Comparison of ENCODE assay signal across 21 cellular contexts in genomic region chr3:85003479-85003878, GRCh38. TPM values are rescaled to one million over a fixed set of nuclear protein-coding genes. Genes with fewer than 3 reads are reported as not detected.
DNase-seq lines count a peak whose midpoint lies in the region; ATAC-seq, FAIRE-seq and TF ChIP-seq lines count a peak whose summit lies in the region.
"Had no signal": no experiment of that assay in that cellular context is flagged by ENCODE, and none has a peak within 500 bp of the region (broad histone marks: within the 10 kb centered on the region; RNA-seq: fewer than 3 reads in every experiment).

No MANE protein-coding gene starts in this region.

- no peak overlapping the region for H2BK12ac ChIP-seq in H1 (ENCODE audit: low read depth, low read length)

- DNase-seq in NCI-H2171 treated with DMSO at 0.1 percent for 48 hours (lab: John Stamatoyannopoulos, UW) (peak; percentile 18), NCI-H2171 (lab: John Stamatoyannopoulos, UW) (no peak), IMR-90 (no peak), H1 (ENCODE audit: low read depth in 1 of 2, low spot score in 2 of 2) (no peak), erythroblast (lab: John Stamatoyannopoulos, UW) (no peak), endodermal cell (no peak)
- DNase-seq: 8988T; Calu3; CD4-positive, alpha-beta memory T cell; COR-L47; DMS79; EL; GDM1; HFFc6 had no signal

- H3K79me1 ChIP-seq in IMR-90 (ENCODE audit: low read depth in 1 of 2, low read length in 2 of 2) (no peaks in the 10 kb centered on the region), H1 (ENCODE audit: low read depth, low read length) (no peaks in the 10 kb centered on the region; the same call in 1 of the 2 replicates)

- ATAC-seq in IMR-90 (ENCODE audit: low read depth) (no peak), GM21737 (IDR thresholded peaks at IDR 0.05; ENCODE audit: unreplicated experiment) (no peak)
- ATAC-seq: GM12878, GM23338 had no signal

- H2AK9ac ChIP-seq in IMR-90 (replicated peaks; ENCODE audit: low read depth, low read length, poor library complexity): no peak overlapping the region

- H3K14ac ChIP-seq in IMR-90 (replicated peaks; ENCODE audit: low read depth, low read length) (no peak overlapping the region), H1 (ENCODE audit: insufficient read length) (no peak overlapping the region)

- H3K36me3 ChIP-seq in IMR-90 (ENCODE audit: control insufficient read depth, insufficient read depth, low read length) (no peaks in the 10 kb centered on the region), H1 (ENCODE audit: control insufficient read depth in 2 of 4, insufficient read depth in 4 of 4, low read length in 3 of 4) (no peaks in the 10 kb centered on the region), endodermal cell (ENCODE audit: control insufficient read depth, insufficient read depth, low read length) (no peaks in the 10 kb centered on the region)
- H3K36me3 ChIP-seq: HAP-1 had no signal

- intact Hi-C loops in IMR-90 (cut with micrococcal nuclease): no loop called here

- no peaks in the 10 kb centered on the region for H3K9me3 Mint-ChIP-seq in endodermal cell
- H3K9me3 Mint-ChIP-seq: GM23338 had no signal

- H4K20me1 ChIP-seq in IMR-90 (ENCODE audit: insufficient read depth, low read length) (no peaks in the 10 kb centered on the region), H1 (replicated peaks in 1 of 2; ENCODE audit: control insufficient read depth in 1 of 2, insufficient read depth in 2 of 2, low read length in 2 of 2) (no peaks in the 10 kb centered on the region)

- CTCF ChIA-PET in IMR-90 (lab: Yijun Ruan, JAX): no interaction called here
- CTCF ChIA-PET in H1 (lab: Charles Lee; ENCODE audit: partially characterized antibody): interaction anchor here (1.0 kb wide), 1 partner anchor 13 kb away, joined by 4 read pairs; no protein-coding TSS in a partner anchor

- in situ Hi-C loops in IMR-90 (cut with MboI; ENCODE audit: low sequenced_read_pairs): no loop called here

- H3K27ac ChIP-seq in IMR-90 (ENCODE audit: insufficient read depth, low read length) (no peak overlapping the region), H1 (ENCODE audit: low read depth, low read length) (no peak overlapping the region), endodermal cell (ENCODE audit: low read depth, low read length) (no peak overlapping the region)

- no peak overlapping the region for H3K4me3 Mint-ChIP-seq in endodermal cell
- H3K4me3 Mint-ChIP-seq: CD4-positive, alpha-beta memory T cell; GM23338; HFFc6 had no signal

- dilution Hi-C loops in IMR-90 (cut with HindIII; ENCODE audit: low sequenced_read_pairs, unreplicated experiment): no loop called here

- no peaks in the 10 kb centered on the region for H3K4me1 ChIP-seq in IMR-90 (ENCODE audit: control insufficient read depth, insufficient read depth, low read length)
- H3K4me1 ChIP-seq in H1 (replicated peaks in 1 of 4; ENCODE audit: control insufficient read depth in 3 of 4, insufficient read depth in 4 of 4, low read length in 3 of 4): peaks cover 0 to 9% (median 1%) of the 10 kb centered on the region in 4 experiments; a peak in 2 of 7 replicates
- H3K4me1 ChIP-seq in endodermal cell (ENCODE audit: control insufficient read depth, insufficient read depth, low read length): no peaks in the 10 kb centered on the region

- H3K18ac ChIP-seq in IMR-90 (ENCODE audit: low read depth, low read length) (no peak overlapping the region), H1 (ENCODE audit: extremely low read depth, low read length) (no peak overlapping the region)

- no peaks in the 10 kb centered on the region for H3K27me3 ChIP-seq in IMR-90 (ENCODE audit: control insufficient read depth, insufficient read depth, low read length)
- H3K27me3 ChIP-seq in H1 (replicated peaks in 1 of 4; ENCODE audit: control insufficient read depth in 3 of 4, extremely low read depth in 1 of 4, insufficient read depth in 3 of 4, low read length in 3 of 4): no peaks in the 10 kb centered on the region
- no peaks in the 10 kb centered on the region for H3K27me3 ChIP-seq in endodermal cell (ENCODE audit: control insufficient read depth, insufficient read depth, low read length, poor library complexity, severe bottlenecking)

- H3K79me2 ChIP-seq in H1 (ENCODE audit: control insufficient read depth in 1 of 2, insufficient read depth in 2 of 2, low read length in 2 of 2): peaks cover 0 to 12% of the 10 kb centered on the region in 2 experiments; a peak in 2 of 4 replicates

- H3K9ac ChIP-seq in IMR-90 (ENCODE audit: low read depth, low read length) (no peak overlapping the region), H1 (replicated peaks in 1 of 4; ENCODE audit: extremely low read depth in 1 of 4, low read depth in 3 of 4, low read length in 3 of 4) (no peak overlapping the region), endodermal cell (ENCODE audit: extremely low read depth, low read length, poor library complexity, severe bottlenecking) (no peak overlapping the region)

- H2AK5ac ChIP-seq in IMR-90 (ENCODE audit: low read depth, low read length) (no peak overlapping the region), H1 (ENCODE audit: low read depth, low read length) (no peak overlapping the region)

- H3K27me3 Mint-ChIP-seq in endodermal cell (ENCODE audit: insufficient read depth): no peaks in the 10 kb centered on the region
- H3K27me3 Mint-ChIP-seq: CD4-positive, alpha-beta memory T cell had no signal

- no peak overlapping the region for H3K27ac Mint-ChIP-seq in endodermal cell
- H3K27ac Mint-ChIP-seq: CD4-positive, alpha-beta memory T cell; HFFc6 had no signal

- H3K9me1 ChIP-seq in IMR-90 (ENCODE audit: insufficient read depth, low read length): no peaks in the 10 kb centered on the region

- no peak overlapping the region for H3K4ac ChIP-seq in IMR-90 (ENCODE audit: low read depth, low read length)
- no peak overlapping the region for H3K4ac ChIP-seq in H1 (replicated peaks; ENCODE audit: insufficient read length, low read depth, low read length)

- TF ChIP-seq RAD21 in IMR-90 (IDR thresholded peaks at IDR 0.05; ENCODE audit: low read length) (no peak), H1 (IDR thresholded peaks at IDR 0.05 in 1 of 2, conservative IDR thresholded peaks at IDR 0.05 in 1 of 2; ENCODE audit: low read depth in 2 of 2, low read length in 2 of 2) (no peak)

- H3K9me3 ChIP-seq in IMR-90 (ENCODE audit: control insufficient read depth, insufficient read depth, low read length) (no peaks in the 10 kb centered on the region), H1 (ENCODE audit: insufficient read depth in 2 of 2, low read depth in 1 of 2, low read length in 1 of 2) (no peaks in the 10 kb centered on the region), endodermal cell (ENCODE audit: control insufficient read depth, low read length) (no peaks in the 10 kb centered on the region)
- H3K9me3 ChIP-seq: HAP-1 had no signal

- no TSS peak for BruUV-seq in IMR-90 (replicated peaks; lab: Mats Ljungman, UMichigan)

- H3K23ac ChIP-seq in IMR-90 (ENCODE audit: low read depth, low read length) (no peak overlapping the region), H1 (ENCODE audit: insufficient read length) (no peak overlapping the region)

- H2BK15ac ChIP-seq in IMR-90 (ENCODE audit: low read depth, low read length) (no peak overlapping the region), H1 (ENCODE audit: low read length) (no peak overlapping the region)

- H2BK20ac ChIP-seq in IMR-90 (ENCODE audit: low read depth, low read length) (no peak overlapping the region), H1 (ENCODE audit: low read length) (no peak overlapping the region)

- POLR2A ChIA-PET in IMR-90 (lab: Charles Lee; ENCODE audit: unreplicated experiment) (no interaction called here), H1 (lab: Charles Lee; ENCODE audit: partially characterized antibody) (interaction anchor here (1.3 to 1.6 kb wide), 2 partner anchors 11 to 19 kb away, joined by 3 read pairs; no protein-coding TSS in a partner anchor)

- H2BK5ac ChIP-seq in IMR-90 (ENCODE audit: low read depth, low read length, poor library complexity, severe bottlenecking) (no peak overlapping the region), H1 (ENCODE audit: low read depth, low read length) (no peak overlapping the region)

- no peak overlapping the region for H3K56ac ChIP-seq in IMR-90 (ENCODE audit: extremely low read depth, insufficient read depth, low read length)
- H3K56ac ChIP-seq in H1 (replicated peaks; ENCODE audit: insufficient read length, low read depth, low read length): no peak overlapping the region

- TF ChIP-seq CTCF in IMR-90 (conservative IDR thresholded peaks at IDR 0.05; ENCODE audit: low read depth, low read length) (no peak), H1 (IDR thresholded peaks at IDR 0.05; ENCODE audit: control extremely low read depth in 1 of 3, insufficient read depth in 1 of 3, low read depth in 1 of 3, low read length in 3 of 3) (no peak), endodermal cell (conservative IDR thresholded peaks at IDR 0.05) (no peak)

- no peak overlapping the region for H4K91ac ChIP-seq in IMR-90 (ENCODE audit: insufficient read depth, low read depth, low read length)
- H4K91ac ChIP-seq in H1 (replicated peaks; ENCODE audit: insufficient read length, low read length): no peak overlapping the region

- H3K4me2 ChIP-seq in IMR-90 (ENCODE audit: low read depth, low read length) (no peak overlapping the region), H1 (ENCODE audit: insufficient read depth in 1 of 2, low read depth in 2 of 2, low read length in 2 of 2) (no peak overlapping the region)

- FAIRE-seq in H1 (lab: Jason Lieb, UNC): no peak
- FAIRE-seq: GM12878, GM19239, H54 had no signal

- H2AFZ ChIP-seq in IMR-90 (replicated peaks; ENCODE audit: low read length, poor library complexity) (no peak overlapping the region), H1 (ENCODE audit: low read length) (no peak overlapping the region)
- H2AFZ ChIP-seq: GM23338 had no signal

- no peak overlapping the region for H4K8ac ChIP-seq in IMR-90 (ENCODE audit: low read depth in 2 of 2, low read length in 2 of 2)
- no peak overlapping the region for H4K8ac ChIP-seq in H1 (ENCODE audit: extremely low read depth, insufficient read depth, low read length)

- H3K4me3 ChIP-seq in IMR-90 (ENCODE audit: insufficient read depth, low read depth, low read length): no peak overlapping the region
- no peak overlapping the region for H3K4me3 ChIP-seq in H1 (ENCODE audit: extremely low read depth in 1 of 4, insufficient read depth in 2 of 4, low read depth in 3 of 4, low read length in 4 of 4)
- H3K4me3 ChIP-seq in endodermal cell (ENCODE audit: low read length): no peak overlapping the region
- H3K4me3 ChIP-seq: GM12878, GM23338, HAP-1 had no signal

- TF ChIP-seq POLR2A in IMR-90 (IDR thresholded peaks at IDR 0.05; ENCODE audit: low read depth, low read length) (no peak), H1 (IDR thresholded peaks at IDR 0.05; ENCODE audit: control extremely low read depth in 1 of 2, low read depth in 2 of 2, low read length in 2 of 2) (no peak), erythroblast (IDR thresholded peaks at IDR 0.05; ENCODE audit: low read length) (no peak)

- H3K4me1 Mint-ChIP-seq in endodermal cell: peaks cover 4% of the 10 kb centered on the region
- H3K4me1 Mint-ChIP-seq: CD4-positive, alpha-beta memory T cell had no signal

- no peaks in the 10 kb centered on the region for H3K23me2 ChIP-seq in H1 (ENCODE audit: low read depth, low read length)

- H4K5ac ChIP-seq in IMR-90 (ENCODE audit: low read depth, low read length): no peak overlapping the region
- H4K5ac ChIP-seq in H1 (ENCODE audit: insufficient read length, low read depth, low read length): no peak overlapping the region

- H2BK120ac ChIP-seq in IMR-90 (ENCODE audit: low read depth, low read length): no peak overlapping the region
- H2BK120ac ChIP-seq in H1 (replicated peaks; ENCODE audit: low read depth, low read length): no peak overlapping the region

- no peak for TF ChIP-seq EP300 in H1 (IDR thresholded peaks at IDR 0.05; ENCODE audit: borderline replicate concordance in 1 of 2, low read depth in 2 of 2, low read length in 2 of 2)

- no peaks in the 10 kb centered on the region for H3K36me3 Mint-ChIP-seq in endodermal cell (ENCODE audit: low read depth)
- H3K36me3 Mint-ChIP-seq: CD4-positive, alpha-beta memory T cell had no signal

RNA-seq across cellular contexts. Expression of gene CADM2, which starts 44.7 kb away (rescaled TPM):
- total RNA-seq in IMR-90 (2012; rRNA removed) (under 0.01 TPM in 1 of 2 replicates, not detected in the other), endodermal cell (10 to 100 TPM; 24.1 to 29.8 TPM)
- polyA plus RNA-seq in IMR-90 (2012; rRNA removed) (not detected in 2 replicates), H1 (2011; rRNA removed) (14.9 and 28.3 TPM in 2 replicates)
- polyA plus RNA-seq in IMR-90 (2012; cell fraction: cytosol; rRNA removed): not detected in 2 replicates
- polyA plus RNA-seq in IMR-90 (2012; cell fraction: nucleus; rRNA removed; ENCODE audit: low replicate concordance): 0.03 TPM in 1 of 2 replicates, not detected in the other
- 20.2 and 20.9 TPM in 2 replicates for total RNA-seq in H1 (2021; fragmentation: NEBNext Ultra II Directional; extraction: Animal tissue kit (Norgen Biotek cat#: 25700))
- 10.8 TPM for polyA plus RNA-seq in H1 (2011; cell fraction: cytosol; rRNA removed)
- 98.6 TPM for polyA plus RNA-seq in H1 (2011; cell fraction: nucleus; rRNA removed)
- polyA plus RNA-seq in H1 (2012, experiment 1 of 2): 10.7 to 15.9 TPM (median 13.4 TPM) in 4 replicates
- polyA plus RNA-seq in H1 (2012, experiment 2 of 2): 4.8 TPM
- 16.1 TPM for polyA plus RNA-seq in H1 (2013, experiment 1 of 2)
- polyA plus RNA-seq in H1 (2013, experiment 2 of 2): 15.3 TPM
- polyA minus RNA-seq in H1 (2011; rRNA and poly(A)+ RNA removed): 29.8 and 31.0 TPM in 2 replicates
- 21.1 TPM for polyA minus RNA-seq in H1 (2011; cell fraction: cytosol; rRNA and poly(A)+ RNA removed)
- 304 TPM for polyA minus RNA-seq in H1 (2011; cell fraction: nucleus; rRNA and poly(A)+ RNA removed)
- polyA plus RNA-seq in endodermal cell (2013, experiment 1 of 2): 8.7 TPM
- 8.2 TPM for polyA plus RNA-seq in endodermal cell (2013, experiment 2 of 2)
- total RNA-seq: GM12878, HFFc6 had no signal
- polyA plus RNA-seq: BJ had no signal

Comparison
In these comparisons a context has a peak if more than half of its experiments do, and no peak if none do; other contexts are left out.
1. RNA of gene CADM2, which starts 44.7 kb away (total RNA-seq): 24.1 to 29.8 TPM in endodermal cell and 20.2 to 20.9 TPM in H1; under 0.01 TPM in IMR-90; every median in the first group is over 10 times any median in the second.